In the genomic region with DNA sequence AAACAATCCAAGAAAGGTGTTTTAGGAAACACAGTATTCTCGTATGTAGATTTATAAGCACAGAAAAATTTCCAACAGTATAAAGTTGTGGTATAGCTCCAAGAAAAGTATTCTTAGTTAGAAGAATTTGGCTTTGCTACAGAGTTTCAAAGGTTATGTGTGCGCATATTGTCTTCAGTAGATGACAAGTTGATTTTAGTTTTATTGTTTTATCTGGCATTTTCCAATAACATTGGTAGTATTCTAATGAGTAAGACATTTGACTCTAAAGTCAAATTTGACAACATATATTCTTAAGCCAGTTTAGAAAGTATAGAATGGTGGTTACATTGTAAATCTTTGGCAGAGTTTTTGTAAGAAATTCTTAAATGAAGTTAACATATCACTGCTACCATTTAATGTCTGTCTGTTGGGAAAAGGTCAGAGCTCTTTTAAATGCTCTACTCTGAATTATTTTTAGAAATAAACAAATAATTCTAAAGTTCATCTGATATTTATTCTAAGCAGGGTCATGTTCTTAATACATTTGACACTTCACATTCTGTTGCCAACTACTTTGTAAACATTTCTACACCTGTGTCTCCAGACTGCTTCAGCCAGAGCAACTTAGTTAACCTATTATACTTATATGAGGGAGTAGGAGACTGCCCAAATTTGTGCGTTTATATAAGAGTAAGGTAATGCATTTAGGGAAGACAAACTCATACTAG, we compare ENCODE assay signal across 24 cellular contexts. TPM values are rescaled to one million over a fixed set of nuclear protein-coding genes. Genes with fewer than 3 reads are reported as not detected.
DNase-seq lines count a peak whose midpoint lies in the region; ATAC-seq and TF ChIP-seq lines count a peak whose summit lies in the region.
"Had no signal": no experiment of that assay in that cellular context is flagged by ENCODE, and none has a peak within 500 bp of the region (broad histone marks: within the 10 kb centered on the region; RNA-seq: fewer than 3 reads in every experiment).

No MANE protein-coding gene starts in this region.

- H3K27ac ChIP-seq in SK-N-MC, result peak overlapping the region; percentile 60; the same call in 1 of the 2 replicates
- H3K27ac ChIP-seq in endodermal cell (ENCODE audit: low read depth, low read length), result no peak overlapping the region
- H3K27ac ChIP-seq in skeletal muscle tissue (ENCODE audit: low read depth, low read length), result peak overlapping the region; percentile 59

- TF ChIP-seq CTCF in endodermal cell (conservative IDR thresholded peaks at IDR 0.05) (no peak), nephron progenitor cell (IDR thresholded peaks at IDR 0.05) (no peak)

- H3K9me3 ChIP-seq in SK-N-MC (ENCODE audit: low read depth, low read length) (no peaks in the 10 kb centered on the region), endodermal cell (ENCODE audit: control insufficient read depth, low read length) (peaks cover 5% of the 10 kb centered on the region), skeletal muscle tissue (ENCODE audit: control insufficient read depth in 3 of 3, low read length in 3 of 3) (no peaks in the 10 kb centered on the region)
- H3K9me3 ChIP-seq: upper lobe of left lung had no signal

- H3K36me3 ChIP-seq in SK-N-MC (ENCODE audit: insufficient read depth, low read length) (peaks cover 3% of the 10 kb centered on the region; the same call in 1 of the 2 replicates), endodermal cell (ENCODE audit: control insufficient read depth, insufficient read depth, low read length) (peaks cover 7% of the 10 kb centered on the region), skeletal muscle tissue (ENCODE audit: control insufficient read depth in 3 of 3, insufficient read depth in 3 of 3, low read length in 3 of 3) (peaks cover 0 to 4% (median 0%) of the 10 kb centered on the region in 3 donors)
- H3K36me3 ChIP-seq: upper lobe of left lung had no signal

- 95% methylated on average over 3 of the region's 3 CpGs; no CpG with 5 or more reads in 1 of the 2 experiments for WGBS in endodermal cell (ENCODE audit: insufficient coverage in 1 of 2, insufficient read length in 1 of 2), 2 experiments

- DNase-seq in SK-N-MC (ENCODE audit: low read depth, low spot score) (no peak), endodermal cell (no peak), left lobe of liver (ENCODE audit: low spot score) (no peak), nephron progenitor cell (no peak)
- DNase-seq: activated CD4-positive, alpha-beta T cell treated with anti-CD3 and anti-CD28 coated beads for 48 hours; activated gamma-delta T cell; activated T-cell treated with anti-CD3 and anti-CD28 coated beads, Interleukin-2, amount 50 U/mL, for 1 hour; DND-41; H9; naive thymus-derived CD4-positive, alpha-beta T cell; NCI-H146; NCI-H2107; NCI-H446; NCI-H82; occipital lobe; retina; RPMI8226; stimulated activated CD4-positive, alpha-beta T cell treated with anti-CD3 and anti-CD28 coated beads, Interleukin-2, amount 100 ng/mL, for 48 hours; upper lobe of left lung had no signal

- H3K9me3 Mint-ChIP-seq in endodermal cell (peaks cover 2% of the 10 kb centered on the region), nephron progenitor cell (peaks cover 8% of the 10 kb centered on the region)
- H3K9me3 Mint-ChIP-seq: H9; naive thymus-derived CD4-positive, alpha-beta T cell had no signal

- no peak overlapping the region for H3K4me3 Mint-ChIP-seq in endodermal cell
- no peak overlapping the region for H3K4me3 Mint-ChIP-seq in nephron progenitor cell
- H3K4me3 Mint-ChIP-seq: CD14-positive monocyte; H9; naive thymus-derived CD4-positive, alpha-beta T cell; T-helper 1 cell treated with Interleukin-12 subunit alpha and Interleukin-12 subunit beta and Interleukin-4 antibody, amounts not matched to agents 30 μg/mL and 1 μg/mL, for 36 hours had no signal

- H3K36me3 Mint-ChIP-seq in endodermal cell (ENCODE audit: low read depth) (peaks cover 24% of the 10 kb centered on the region), nephron progenitor cell (ENCODE audit: low read depth) (peaks cover 34% of the 10 kb centered on the region)

- H3K27ac Mint-ChIP-seq in endodermal cell, result peak overlapping the region; percentile 62
- no peak overlapping the region for H3K27ac Mint-ChIP-seq in nephron progenitor cell
- H3K27ac Mint-ChIP-seq: T-helper 1 cell treated with Interleukin-12 subunit alpha and Interleukin-12 subunit beta and Interleukin-4 antibody, amounts not matched to agents 30 μg/mL and 1 μg/mL, for 36 hours had no signal

- H3K4me3 ChIP-seq in SK-N-MC, result no peak overlapping the region
- H3K4me3 ChIP-seq in endodermal cell (ENCODE audit: low read length), result no peak overlapping the region
- no peak overlapping the region for H3K4me3 ChIP-seq in skeletal muscle tissue (ENCODE audit: low read length in 3 of 3)
- H3K4me3 ChIP-seq: upper lobe of left lung had no signal

- no peak overlapping the region for H3K9ac ChIP-seq in SK-N-MC (ENCODE audit: insufficient read length)
- no peak overlapping the region for H3K9ac ChIP-seq in endodermal cell (ENCODE audit: extremely low read depth, low read length, poor library complexity, severe bottlenecking)
- peak overlapping the region in 1 of 3 donors; percentile 58 for H3K9ac ChIP-seq in skeletal muscle tissue (ENCODE audit: low read depth in 1 of 3, low read length in 3 of 3)

- peak; percentile 91 for ATAC-seq in left lobe of liver
- no peak for ATAC-seq in GM19023 (IDR thresholded peaks at IDR 0.05; ENCODE audit: unreplicated experiment)
- ATAC-seq in HG03354 (IDR thresholded peaks at IDR 0.05; ENCODE audit: poor library complexity, severe bottlenecking, unreplicated experiment), result no peak
- ATAC-seq: naive thymus-derived CD4-positive, alpha-beta T cell had no signal

- no peaks in the 10 kb centered on the region for H3K4me1 ChIP-seq in endodermal cell (ENCODE audit: control insufficient read depth, insufficient read depth, low read length)
- peaks cover 0 to 7% (median 5%) of the 10 kb centered on the region in 3 donors for H3K4me1 ChIP-seq in skeletal muscle tissue (ENCODE audit: control insufficient read depth in 3 of 3, insufficient read depth in 3 of 3, low read length in 3 of 3)

- H3K4me1 Mint-ChIP-seq in endodermal cell (no peaks in the 10 kb centered on the region), nephron progenitor cell (no peaks in the 10 kb centered on the region)
- H3K4me1 Mint-ChIP-seq: H9 had no signal

- H3K27me3 Mint-ChIP-seq in endodermal cell (ENCODE audit: insufficient read depth) (no peaks in the 10 kb centered on the region), nephron progenitor cell (ENCODE audit: low read depth, poor library complexity) (peaks cover 3% of the 10 kb centered on the region)
- H3K27me3 Mint-ChIP-seq: naive thymus-derived CD4-positive, alpha-beta T cell had no signal

- no peaks in the 10 kb centered on the region for H3K27me3 ChIP-seq in endodermal cell (ENCODE audit: control insufficient read depth, insufficient read depth, low read length, poor library complexity, severe bottlenecking)
- no peaks in the 10 kb centered on the region for H3K27me3 ChIP-seq in skeletal muscle tissue (ENCODE audit: control insufficient read depth in 3 of 3, insufficient read depth in 3 of 3, low read length in 3 of 3)
- H3K27me3 ChIP-seq: upper lobe of left lung had no signal

RNA-seq across cellular contexts. Expression of a gene that starts 30.0 kb away (rescaled TPM):
- total RNA-seq in endodermal cell (10 to 100 TPM; 36.4 to 43.8 TPM), left lobe of liver (21.7 TPM), skeletal muscle tissue (25.1 TPM)
- polyA plus RNA-seq in endodermal cell (2013, experiment 1 of 2), result 34.4 TPM
- 33.2 TPM for polyA plus RNA-seq in endodermal cell (2013, experiment 2 of 2)

RNA-seq across cellular contexts. Expression of a gene that starts 38.0 kb away (rescaled TPM):
- 10 to 100 TPM; 12.2 to 15.1 TPM for total RNA-seq in endodermal cell
- polyA plus RNA-seq in endodermal cell (2013, experiment 1 of 2), result 11.4 TPM
- 11.9 TPM for polyA plus RNA-seq in endodermal cell (2013, experiment 2 of 2)
- total RNA-seq in left lobe of liver, result 5.1 TPM
- 16.7 TPM for total RNA-seq in skeletal muscle tissue
